1 cellular context compared by ENCODE assay signal in genomic region chr2:111522231-111522768, GRCh38.
TF ChIP-seq lines count a peak whose summit lies in the region.

No MANE protein-coding gene starts in this region.

TF ChIP-seq in HepG2, 621 proteins besides CTCF, POLR2A, EP300 and RAD21 (continued from another document and continues in another):
- TF ChIP-seq, protein P1, sequence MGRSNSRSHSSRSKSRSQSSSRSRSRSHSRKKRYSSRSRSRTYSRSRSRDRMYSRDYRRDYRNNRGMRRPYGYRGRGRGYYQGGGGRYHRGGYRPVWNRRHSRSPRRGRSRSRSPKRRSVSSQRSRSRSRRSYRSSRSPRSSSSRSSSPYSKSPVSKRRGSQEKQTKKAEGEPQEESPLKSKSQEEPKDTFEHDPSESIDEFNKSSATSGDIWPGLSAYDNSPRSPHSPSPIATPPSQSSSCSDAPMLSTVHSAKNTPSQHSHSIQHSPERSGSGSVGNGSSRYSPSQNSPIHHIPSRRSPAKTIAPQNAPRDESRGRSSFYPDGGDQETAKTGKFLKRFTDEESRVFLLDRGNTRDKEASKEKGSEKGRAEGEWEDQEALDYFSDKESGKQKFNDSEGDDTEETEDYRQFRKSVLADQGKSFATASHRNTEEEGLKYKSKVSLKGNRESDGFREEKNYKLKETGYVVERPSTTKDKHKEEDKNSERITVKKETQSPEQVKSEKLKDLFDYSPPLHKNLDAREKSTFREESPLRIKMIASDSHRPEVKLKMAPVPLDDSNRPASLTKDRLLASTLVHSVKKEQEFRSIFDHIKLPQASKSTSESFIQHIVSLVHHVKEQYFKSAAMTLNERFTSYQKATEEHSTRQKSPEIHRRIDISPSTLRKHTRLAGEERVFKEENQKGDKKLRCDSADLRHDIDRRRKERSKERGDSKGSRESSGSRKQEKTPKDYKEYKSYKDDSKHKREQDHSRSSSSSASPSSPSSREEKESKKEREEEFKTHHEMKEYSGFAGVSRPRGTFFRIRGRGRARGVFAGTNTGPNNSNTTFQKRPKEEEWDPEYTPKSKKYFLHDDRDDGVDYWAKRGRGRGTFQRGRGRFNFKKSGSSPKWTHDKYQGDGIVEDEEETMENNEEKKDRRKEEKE (IDR thresholded peaks at IDR 0.05), result no peak
- TF ChIP-seq FIP1L1 (IDR thresholded peaks at IDR 0.05; ENCODE audit: borderline replicate concordance, insufficient read depth, low read depth, low read length) (no peak), MEF2D (CRISPR knock-in tag; IDR thresholded peaks at IDR 0.05) (no peak), CREB3 (CRISPR knock-in tag; IDR thresholded peaks at IDR 0.05) (no peak), STAG1 (CRISPR knock-in tag; IDR thresholded peaks at IDR 0.05) (no peak), MXI1 (IDR thresholded peaks at IDR 0.05; ENCODE audit: borderline replicate concordance, low read depth, low read length) (no peak), AGO2 (optimal IDR thresholded peaks at IDR 0.05; ENCODE audit: low read depth, low read length) (no peak), HMGA1 (CRISPR knock-in tag; conservative IDR thresholded peaks at IDR 0.05) (no peak), ZKSCAN1 (IDR thresholded peaks at IDR 0.05; ENCODE audit: low read length) (no peak), RARG (CRISPR knock-in tag; IDR thresholded peaks at IDR 0.05; ENCODE audit: low read depth) (no peak), SIX1 (CRISPR knock-in tag; IDR thresholded peaks at IDR 0.05; ENCODE audit: borderline replicate concordance) (peak; percentile 43; the same call in 1 of the 2 replicates), GZF1 (CRISPR knock-in tag; IDR thresholded peaks at IDR 0.05) (no peak), TGIF2 (CRISPR knock-in tag; IDR thresholded peaks at IDR 0.05) (no peak), KDM3A (CRISPR knock-in tag; IDR thresholded peaks at IDR 0.05; ENCODE audit: low read depth) (no peak), FOXP1 (IDR thresholded peaks at IDR 0.05) (no peak), FOXP1 (CRISPR knock-in tag; IDR thresholded peaks at IDR 0.05) (peak; percentile 33; the same call in 1 of the 2 replicates), ZNF678 (CRISPR knock-in tag; IDR thresholded peaks at IDR 0.05) (no peak), STAT5B (CRISPR knock-in tag; IDR thresholded peaks at IDR 0.05) (no peak), ZBTB42 (CRISPR knock-in tag; IDR thresholded peaks at IDR 0.05) (no peak), FOXK2 (IDR thresholded peaks at IDR 0.05) (no peak), ZNF143 (CRISPR knock-in tag; IDR thresholded peaks at IDR 0.05) (no peak), XBP1 (CRISPR knock-in tag; IDR thresholded peaks at IDR 0.05) (no peak), TBX2 (CRISPR knock-in tag; IDR thresholded peaks at IDR 0.05; ENCODE audit: borderline replicate concordance) (no peak), ZNF441 (CRISPR knock-in tag; IDR thresholded peaks at IDR 0.05; ENCODE audit: borderline replicate concordance) (no peak), ZEB1 (IDR thresholded peaks at IDR 0.05; ENCODE audit: insufficient replicate concordance, low read depth) (no peak), HOXA5 (CRISPR knock-in tag; IDR thresholded peaks at IDR 0.05) (no peak), SP5 (CRISPR knock-in tag; IDR thresholded peaks at IDR 0.05; ENCODE audit: borderline replicate concordance, low read depth) (no peak), ZNF850 (CRISPR knock-in tag; conservative IDR thresholded peaks at IDR 0.05) (no peak), ZNF619 (CRISPR knock-in tag; IDR thresholded peaks at IDR 0.05) (no peak), ELF4 (CRISPR knock-in tag; IDR thresholded peaks at IDR 0.05; ENCODE audit: borderline replicate concordance) (no peak), DPF2 (CRISPR knock-in tag; IDR thresholded peaks at IDR 0.05; ENCODE audit: borderline replicate concordance, low read depth) (peak; percentile 57; the same call in 1 of the 2 replicates), E2F5 (CRISPR knock-in tag; conservative IDR thresholded peaks at IDR 0.05) (no peak), RXRA (CRISPR knock-in tag; IDR thresholded peaks at IDR 0.05) (no peak; the same call in 1 of the 2 replicates), TARDBP (CRISPR knock-in tag; IDR thresholded peaks at IDR 0.05) (0 out of 2 replicates have a peak, but pooled peaks have one; percentile 24), ZNF674 (CRISPR knock-in tag; IDR thresholded peaks at IDR 0.05; ENCODE audit: low read depth) (no peak), ZNF263 (CRISPR knock-in tag; IDR thresholded peaks at IDR 0.05) (no peak), JUNB (CRISPR knock-in tag; IDR thresholded peaks at IDR 0.05; ENCODE audit: borderline replicate concordance) (no peak), ZNF550 (CRISPR knock-in tag; IDR thresholded peaks at IDR 0.05; ENCODE audit: borderline replicate concordance) (no peak), NR2F1 (CRISPR knock-in tag; IDR thresholded peaks at IDR 0.05) (no peak), ZBTB38 (CRISPR knock-in tag; IDR thresholded peaks at IDR 0.05) (no peak), SMARCC2 (IDR thresholded peaks at IDR 0.05) (no peak), ZNF546 (CRISPR knock-in tag; conservative IDR thresholded peaks at IDR 0.05) (no peak), ZNF781 (CRISPR knock-in tag; IDR thresholded peaks at IDR 0.05; ENCODE audit: borderline replicate concordance, not compliant biosample characterization) (no peak), ZNF740 (CRISPR knock-in tag; IDR thresholded peaks at IDR 0.05) (no peak)
- TF ChIP-seq, protein P2, sequence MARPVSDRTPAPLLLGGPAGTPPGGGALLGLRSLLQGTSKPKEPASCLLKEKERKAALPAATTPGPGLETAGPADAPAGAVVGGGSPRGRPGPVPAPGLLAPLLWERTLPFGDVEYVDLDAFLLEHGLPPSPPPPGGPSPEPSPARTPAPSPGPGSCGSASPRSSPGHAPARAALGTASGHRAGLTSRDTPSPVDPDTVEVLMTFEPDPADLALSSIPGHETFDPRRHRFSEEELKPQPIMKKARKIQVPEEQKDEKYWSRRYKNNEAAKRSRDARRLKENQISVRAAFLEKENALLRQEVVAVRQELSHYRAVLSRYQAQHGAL (CRISPR knock-in tag; IDR thresholded peaks at IDR 0.05; ENCODE audit: not compliant biosample characterization), result no peak
- TF ChIP-seq, protein P3, sequence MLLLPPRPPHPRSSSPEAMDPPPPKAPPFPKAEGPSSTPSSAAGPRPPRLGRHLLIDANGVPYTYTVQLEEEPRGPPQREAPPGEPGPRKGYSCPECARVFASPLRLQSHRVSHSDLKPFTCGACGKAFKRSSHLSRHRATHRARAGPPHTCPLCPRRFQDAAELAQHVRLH (CRISPR knock-in tag; IDR thresholded peaks at IDR 0.05; ENCODE audit: borderline replicate concordance, low read depth), result no peak
- TF ChIP-seq, protein P4, sequence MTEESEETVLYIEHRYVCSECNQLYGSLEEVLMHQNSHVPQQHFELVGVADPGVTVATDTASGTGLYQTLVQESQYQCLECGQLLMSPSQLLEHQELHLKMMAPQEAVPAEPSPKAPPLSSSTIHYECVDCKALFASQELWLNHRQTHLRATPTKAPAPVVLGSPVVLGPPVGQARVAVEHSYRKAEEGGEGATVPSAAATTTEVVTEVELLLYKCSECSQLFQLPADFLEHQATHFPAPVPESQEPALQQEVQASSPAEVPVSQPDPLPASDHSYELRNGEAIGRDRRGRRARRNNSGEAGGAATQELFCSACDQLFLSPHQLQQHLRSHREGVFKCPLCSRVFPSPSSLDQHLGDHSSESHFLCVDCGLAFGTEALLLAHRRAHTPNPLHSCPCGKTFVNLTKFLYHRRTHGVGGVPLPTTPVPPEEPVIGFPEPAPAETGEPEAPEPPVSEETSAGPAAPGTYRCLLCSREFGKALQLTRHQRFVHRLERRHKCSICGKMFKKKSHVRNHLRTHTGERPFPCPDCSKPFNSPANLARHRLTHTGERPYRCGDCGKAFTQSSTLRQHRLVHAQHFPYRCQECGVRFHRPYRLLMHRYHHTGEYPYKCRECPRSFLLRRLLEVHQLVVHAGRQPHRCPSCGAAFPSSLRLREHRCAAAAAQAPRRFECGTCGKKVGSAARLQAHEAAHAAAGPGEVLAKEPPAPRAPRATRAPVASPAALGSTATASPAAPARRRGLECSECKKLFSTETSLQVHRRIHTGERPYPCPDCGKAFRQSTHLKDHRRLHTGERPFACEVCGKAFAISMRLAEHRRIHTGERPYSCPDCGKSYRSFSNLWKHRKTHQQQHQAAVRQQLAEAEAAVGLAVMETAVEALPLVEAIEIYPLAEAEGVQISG (CRISPR knock-in tag; IDR thresholded peaks at IDR 0.05), result peak; percentile 15; the same call in 1 of the 2 replicates
- TF ChIP-seq, protein P5, sequence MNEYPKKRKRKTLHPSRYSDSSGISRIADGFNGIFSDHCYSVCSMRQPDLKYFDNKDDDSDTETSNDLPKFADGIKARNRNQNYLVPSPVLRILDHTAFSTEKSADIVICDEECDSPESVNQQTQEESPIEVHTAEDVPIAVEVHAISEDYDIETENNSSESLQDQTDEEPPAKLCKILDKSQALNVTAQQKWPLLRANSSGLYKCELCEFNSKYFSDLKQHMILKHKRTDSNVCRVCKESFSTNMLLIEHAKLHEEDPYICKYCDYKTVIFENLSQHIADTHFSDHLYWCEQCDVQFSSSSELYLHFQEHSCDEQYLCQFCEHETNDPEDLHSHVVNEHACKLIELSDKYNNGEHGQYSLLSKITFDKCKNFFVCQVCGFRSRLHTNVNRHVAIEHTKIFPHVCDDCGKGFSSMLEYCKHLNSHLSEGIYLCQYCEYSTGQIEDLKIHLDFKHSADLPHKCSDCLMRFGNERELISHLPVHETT (CRISPR knock-in tag; conservative IDR thresholded peaks at IDR 0.05), result peak; percentile 33; the same call in 1 of the 2 replicates
- TF ChIP-seq, protein P6, sequence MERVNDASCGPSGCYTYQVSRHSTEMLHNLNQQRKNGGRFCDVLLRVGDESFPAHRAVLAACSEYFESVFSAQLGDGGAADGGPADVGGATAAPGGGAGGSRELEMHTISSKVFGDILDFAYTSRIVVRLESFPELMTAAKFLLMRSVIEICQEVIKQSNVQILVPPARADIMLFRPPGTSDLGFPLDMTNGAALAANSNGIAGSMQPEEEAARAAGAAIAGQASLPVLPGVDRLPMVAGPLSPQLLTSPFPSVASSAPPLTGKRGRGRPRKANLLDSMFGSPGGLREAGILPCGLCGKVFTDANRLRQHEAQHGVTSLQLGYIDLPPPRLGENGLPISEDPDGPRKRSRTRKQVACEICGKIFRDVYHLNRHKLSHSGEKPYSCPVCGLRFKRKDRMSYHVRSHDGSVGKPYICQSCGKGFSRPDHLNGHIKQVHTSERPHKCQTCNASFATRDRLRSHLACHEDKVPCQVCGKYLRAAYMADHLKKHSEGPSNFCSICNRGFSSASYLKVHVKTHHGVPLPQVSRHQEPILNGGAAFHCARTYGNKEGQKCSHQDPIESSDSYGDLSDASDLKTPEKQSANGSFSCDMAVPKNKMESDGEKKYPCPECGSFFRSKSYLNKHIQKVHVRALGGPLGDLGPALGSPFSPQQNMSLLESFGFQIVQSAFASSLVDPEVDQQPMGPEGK (CRISPR knock-in tag; IDR thresholded peaks at IDR 0.05), result peak; percentile 89
- TF ChIP-seq, protein P7, sequence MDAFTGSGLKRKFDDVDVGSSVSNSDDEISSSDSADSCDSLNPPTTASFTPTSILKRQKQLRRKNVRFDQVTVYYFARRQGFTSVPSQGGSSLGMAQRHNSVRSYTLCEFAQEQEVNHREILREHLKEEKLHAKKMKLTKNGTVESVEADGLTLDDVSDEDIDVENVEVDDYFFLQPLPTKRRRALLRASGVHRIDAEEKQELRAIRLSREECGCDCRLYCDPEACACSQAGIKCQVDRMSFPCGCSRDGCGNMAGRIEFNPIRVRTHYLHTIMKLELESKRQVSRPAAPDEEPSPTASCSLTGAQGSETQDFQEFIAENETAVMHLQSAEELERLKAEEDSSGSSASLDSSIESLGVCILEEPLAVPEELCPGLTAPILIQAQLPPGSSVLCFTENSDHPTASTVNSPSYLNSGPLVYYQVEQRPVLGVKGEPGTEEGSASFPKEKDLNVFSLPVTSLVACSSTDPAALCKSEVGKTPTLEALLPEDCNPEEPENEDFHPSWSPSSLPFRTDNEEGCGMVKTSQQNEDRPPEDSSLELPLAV (CRISPR knock-in tag; conservative IDR thresholded peaks at IDR 0.05; ENCODE audit: low read depth), result no peak
- TF ChIP-seq, protein P8, sequence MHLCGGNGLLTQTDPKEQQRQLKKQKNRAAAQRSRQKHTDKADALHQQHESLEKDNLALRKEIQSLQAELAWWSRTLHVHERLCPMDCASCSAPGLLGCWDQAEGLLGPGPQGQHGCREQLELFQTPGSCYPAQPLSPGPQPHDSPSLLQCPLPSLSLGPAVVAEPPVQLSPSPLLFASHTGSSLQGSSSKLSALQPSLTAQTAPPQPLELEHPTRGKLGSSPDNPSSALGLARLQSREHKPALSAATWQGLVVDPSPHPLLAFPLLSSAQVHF (CRISPR knock-in tag; IDR thresholded peaks at IDR 0.05), result no peak
- TF ChIP-seq, protein P9, sequence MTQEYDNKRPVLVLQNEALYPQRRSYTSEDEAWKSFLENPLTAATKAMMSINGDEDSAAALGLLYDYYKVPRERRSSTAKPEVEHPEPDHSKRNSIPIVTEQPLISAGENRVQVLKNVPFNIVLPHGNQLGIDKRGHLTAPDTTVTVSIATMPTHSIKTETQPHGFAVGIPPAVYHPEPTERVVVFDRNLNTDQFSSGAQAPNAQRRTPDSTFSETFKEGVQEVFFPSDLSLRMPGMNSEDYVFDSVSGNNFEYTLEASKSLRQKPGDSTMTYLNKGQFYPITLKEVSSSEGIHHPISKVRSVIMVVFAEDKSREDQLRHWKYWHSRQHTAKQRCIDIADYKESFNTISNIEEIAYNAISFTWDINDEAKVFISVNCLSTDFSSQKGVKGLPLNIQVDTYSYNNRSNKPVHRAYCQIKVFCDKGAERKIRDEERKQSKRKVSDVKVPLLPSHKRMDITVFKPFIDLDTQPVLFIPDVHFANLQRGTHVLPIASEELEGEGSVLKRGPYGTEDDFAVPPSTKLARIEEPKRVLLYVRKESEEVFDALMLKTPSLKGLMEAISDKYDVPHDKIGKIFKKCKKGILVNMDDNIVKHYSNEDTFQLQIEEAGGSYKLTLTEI (CRISPR knock-in tag; conservative IDR thresholded peaks at IDR 0.05), result no peak
